ENCODE assay signal across 29 cellular contexts in the genomic region with DNA sequence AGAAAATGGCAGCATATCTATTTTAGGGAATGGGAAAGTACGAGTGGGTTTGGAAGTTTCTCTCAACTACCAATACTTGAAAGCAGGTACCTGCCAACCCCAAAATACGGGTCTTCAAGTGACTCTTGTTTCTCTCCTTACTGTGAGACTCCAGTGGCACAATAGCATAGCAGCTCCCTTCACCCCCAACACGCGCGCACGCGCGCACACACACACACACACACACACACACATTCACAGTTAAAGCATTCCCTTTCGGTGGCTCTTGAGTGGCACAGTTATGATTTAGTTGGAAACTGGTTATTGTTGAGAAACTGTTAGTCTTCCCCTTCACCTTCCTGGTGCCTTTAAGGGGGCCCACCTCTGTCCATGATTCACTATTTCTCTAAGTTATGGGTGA. TPM values are rescaled to one million over a fixed set of nuclear protein-coding genes. Genes with fewer than 3 reads are reported as not detected.
"Had no signal": no experiment of that assay in that cellular context is flagged by ENCODE, and none has a peak within 500 bp of the region (broad histone marks: within the 10 kb centered on the region; RNA-seq: fewer than 3 reads in every experiment).

No MANE protein-coding gene starts in this region.

- H3K4me3 ChIP-seq: stomach, suprapubic skin, testis, thoracic aorta, thyroid gland, tibial artery, tibial nerve, transverse colon, upper lobe of left lung, upper lobe of right lung, uterus, vagina had no signal

- H3K27ac ChIP-seq: stomach, suprapubic skin, testis, thoracic aorta, tibial artery, tibial nerve, transverse colon, upper lobe of left lung, upper lobe of right lung, uterus, vagina had no signal

- DNase-seq: stimulated activated CD4-positive, alpha-beta T cell treated with anti-CD3 and anti-CD28 coated beads, Interleukin-2, amount 100 ng/mL, for 48 hours; stimulated activated CD4-positive, alpha-beta T cell treated with anti-CD3 and anti-CD28 coated beads, Interleukin-4, amount 100 ng/mL, for 1 hour; stimulated activated CD4-positive, alpha-beta T cell treated with anti-CD3 and anti-CD28 coated beads, Interleukin-4, amount 100 ng/mL, for 24 hours; stimulated activated CD4-positive, alpha-beta T cell treated with anti-CD3 and anti-CD28 coated beads, Interleukin-4, amount 100 ng/mL, for 4 hours; stimulated activated CD8-positive, alpha-beta memory T cell treated with anti-CD3 and anti-CD28 coated beads, Interleukin-4, amount 100 ng/mL, for 48 hours; stimulated activated naive B cell treated with anti-CD40 and anti-IgM and Interleukin-4, amounts not matched to agents 10 μg/mL and 1 μg/mL and 100 μg/mL, for 72 hours; stimulated activated naive CD4-positive, alpha-beta T cell; stimulated activated naive CD4-positive, alpha-beta T cell treated with Interleukin-2 at 50 U/mL for 16 hours; stimulated activated naive CD8-positive, alpha-beta T cell treated with anti-CD3 and anti-CD28 coated beads, Interleukin-15, amount 100 ng/mL, for 72 hours; stimulated activated naive CD8-positive, alpha-beta T cell treated with anti-CD3 and anti-CD28 coated beads, Interleukin-15, Interleukin-2, amounts not matched to agents 100 U/mL and 50 U/mL, for 24 hours; stomach; substantia nigra; testis; thyroid gland; tibial artery; transverse colon; trophoblast cell; upper lobe of right lung; uterus had no signal

- H3K36me3 ChIP-seq: stomach, suprapubic skin, thoracic aorta, thyroid gland, tibial artery, tibial nerve, transverse colon, upper lobe of left lung, upper lobe of right lung, uterus, vagina had no signal

- ATAC-seq: stimulated activated effector memory CD8-positive, alpha-beta T cell treated with anti-CD3 and anti-CD28 coated beads, Interleukin-12 subunit alpha, Interleukin-12 subunit beta, amount 100 ng/mL, for 72 hours; stimulated activated memory B cell treated with anti-CD40 and anti-IgM and Interleukin-4, amounts not matched to agents 10 μg/mL and 1 μg/mL and 100 μg/mL, for 72 hours; stimulated activated naive B cell treated with anti-CD40 and anti-IgM and Interleukin-4, amounts not matched to agents 10 μg/mL and 1 μg/mL and 100 μg/mL, for 72 hours; stimulated activated naive CD8-positive, alpha-beta T cell treated with anti-CD3 and anti-CD28 coated beads, Interleukin-15, amount 100 ng/mL, for 72 hours; stimulated activated naive CD8-positive, alpha-beta T cell treated with anti-CD3 and anti-CD28 coated beads, Interleukin-15, Interleukin-2, amounts not matched to agents 100 U/mL and 50 U/mL, for 24 hours; upper lobe of right lung had no signal

- H3K9me3 ChIP-seq: suprapubic skin, testis, thyroid gland, tibial artery, upper lobe of left lung, upper lobe of right lung, uterus, vagina had no signal

- H3K4me1 ChIP-seq: testis, transverse colon, uterus, vagina had no signal

- H3K27me3 ChIP-seq: stomach, suprapubic skin, testis, thyroid gland, tibial artery, tibial nerve, transverse colon, upper lobe of left lung, upper lobe of right lung, uterus, vagina had no signal

RNA-seq across cellular contexts. Expression of a gene that starts 45.0 kb away (rescaled TPM):
- total RNA-seq: stomach, temporal lobe, testis, thyroid gland, tibial nerve, transverse colon, upper lobe of right lung, ureter, urinary bladder, uterus, vagina had no signal
- polyA plus RNA-seq: stomach had no signal
